Comparison of ENCODE assay signal across 1 cellular context in the genomic region with DNA sequence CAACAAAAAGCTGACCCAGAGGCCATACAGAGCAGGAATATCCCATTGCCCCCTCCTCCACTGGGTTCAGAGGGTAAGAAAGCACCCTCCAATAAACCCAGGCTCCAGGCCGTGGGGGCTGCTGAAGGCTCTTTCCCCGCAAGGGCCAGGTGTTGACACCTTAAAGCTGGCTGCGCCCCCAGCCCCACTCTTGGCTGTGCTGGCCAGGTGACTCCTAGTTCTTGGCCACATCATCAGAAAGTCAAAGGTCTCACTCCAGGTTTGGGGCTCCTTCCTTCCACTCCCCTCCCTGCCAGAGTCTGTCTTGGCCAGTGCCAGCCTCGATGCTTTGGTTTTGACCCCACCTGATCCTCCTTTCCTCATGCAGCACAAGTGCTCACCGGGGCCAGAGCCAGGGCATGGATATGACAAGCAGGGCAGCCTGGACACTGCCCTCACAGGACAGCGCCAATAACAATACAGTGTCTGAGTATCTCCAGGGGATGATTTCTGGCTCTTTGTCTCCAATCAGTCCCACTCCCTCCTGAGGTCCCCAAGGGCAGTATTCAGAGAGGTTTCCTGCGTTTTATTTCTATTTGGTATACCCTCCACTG.
TF ChIP-seq lines count a peak whose summit lies in the region.

No MANE protein-coding gene starts in this region.

TF ChIP-seq in HepG2, 621 proteins besides CTCF, POLR2A, EP300 and RAD21:
- no peak for TF ChIP-seq TEAD2 (CRISPR knock-in tag; IDR thresholded peaks at IDR 0.05)
- 0 out of 2 replicates have a peak, but pooled peaks have one; percentile 33 for TF ChIP-seq ZC3H13 (CRISPR knock-in tag; IDR thresholded peaks at IDR 0.05)
- TF ChIP-seq ZNF12 (CRISPR knock-in tag; IDR thresholded peaks at IDR 0.05) = no peak
- no peak for TF ChIP-seq NONO (IDR thresholded peaks at IDR 0.05)
- 0 out of 2 replicates have a peak, but pooled peaks have one; percentile 23 for TF ChIP-seq NONO (CRISPR knock-in tag; conservative IDR thresholded peaks at IDR 0.05)
- TF ChIP-seq, protein P1, sequence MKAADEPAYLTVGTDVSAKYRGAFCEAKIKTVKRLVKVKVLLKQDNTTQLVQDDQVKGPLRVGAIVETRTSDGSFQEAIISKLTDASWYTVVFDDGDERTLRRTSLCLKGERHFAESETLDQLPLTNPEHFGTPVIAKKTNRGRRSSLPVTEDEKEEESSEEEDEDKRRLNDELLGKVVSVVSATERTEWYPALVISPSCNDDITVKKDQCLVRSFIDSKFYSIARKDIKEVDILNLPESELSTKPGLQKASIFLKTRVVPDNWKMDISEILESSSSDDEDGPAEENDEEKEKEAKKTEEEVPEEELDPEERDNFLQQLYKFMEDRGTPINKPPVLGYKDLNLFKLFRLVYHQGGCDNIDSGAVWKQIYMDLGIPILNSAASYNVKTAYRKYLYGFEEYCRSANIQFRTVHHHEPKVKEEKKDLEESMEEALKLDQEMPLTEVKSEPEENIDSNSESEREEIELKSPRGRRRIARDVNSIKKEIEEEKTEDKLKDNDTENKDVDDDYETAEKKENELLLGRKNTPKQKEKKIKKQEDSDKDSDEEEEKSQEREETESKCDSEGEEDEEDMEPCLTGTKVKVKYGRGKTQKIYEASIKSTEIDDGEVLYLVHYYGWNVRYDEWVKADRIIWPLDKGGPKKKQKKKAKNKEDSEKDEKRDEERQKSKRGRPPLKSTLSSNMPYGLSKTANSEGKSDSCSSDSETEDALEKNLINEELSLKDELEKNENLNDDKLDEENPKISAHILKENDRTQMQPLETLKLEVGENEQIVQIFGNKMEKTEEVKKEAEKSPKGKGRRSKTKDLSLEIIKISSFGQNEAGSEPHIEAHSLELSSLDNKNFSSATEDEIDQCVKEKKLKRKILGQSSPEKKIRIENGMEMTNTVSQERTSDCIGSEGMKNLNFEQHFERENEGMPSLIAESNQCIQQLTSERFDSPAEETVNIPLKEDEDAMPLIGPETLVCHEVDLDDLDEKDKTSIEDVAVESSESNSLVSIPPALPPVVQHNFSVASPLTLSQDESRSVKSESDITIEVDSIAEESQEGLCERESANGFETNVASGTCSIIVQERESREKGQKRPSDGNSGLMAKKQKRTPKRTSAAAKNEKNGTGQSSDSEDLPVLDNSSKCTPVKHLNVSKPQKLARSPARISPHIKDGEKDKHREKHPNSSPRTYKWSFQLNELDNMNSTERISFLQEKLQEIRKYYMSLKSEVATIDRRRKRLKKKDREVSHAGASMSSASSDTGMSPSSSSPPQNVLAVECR (CRISPR knock-in tag; IDR thresholded peaks at IDR 0.05; ENCODE audit: borderline replicate concordance) = peak; percentile 7; the same call in 1 of the 2 replicates
- peak; percentile 58 for TF ChIP-seq AGO2 (optimal IDR thresholded peaks at IDR 0.05; ENCODE audit: low read depth, low read length)
- TF ChIP-seq, protein P2, sequence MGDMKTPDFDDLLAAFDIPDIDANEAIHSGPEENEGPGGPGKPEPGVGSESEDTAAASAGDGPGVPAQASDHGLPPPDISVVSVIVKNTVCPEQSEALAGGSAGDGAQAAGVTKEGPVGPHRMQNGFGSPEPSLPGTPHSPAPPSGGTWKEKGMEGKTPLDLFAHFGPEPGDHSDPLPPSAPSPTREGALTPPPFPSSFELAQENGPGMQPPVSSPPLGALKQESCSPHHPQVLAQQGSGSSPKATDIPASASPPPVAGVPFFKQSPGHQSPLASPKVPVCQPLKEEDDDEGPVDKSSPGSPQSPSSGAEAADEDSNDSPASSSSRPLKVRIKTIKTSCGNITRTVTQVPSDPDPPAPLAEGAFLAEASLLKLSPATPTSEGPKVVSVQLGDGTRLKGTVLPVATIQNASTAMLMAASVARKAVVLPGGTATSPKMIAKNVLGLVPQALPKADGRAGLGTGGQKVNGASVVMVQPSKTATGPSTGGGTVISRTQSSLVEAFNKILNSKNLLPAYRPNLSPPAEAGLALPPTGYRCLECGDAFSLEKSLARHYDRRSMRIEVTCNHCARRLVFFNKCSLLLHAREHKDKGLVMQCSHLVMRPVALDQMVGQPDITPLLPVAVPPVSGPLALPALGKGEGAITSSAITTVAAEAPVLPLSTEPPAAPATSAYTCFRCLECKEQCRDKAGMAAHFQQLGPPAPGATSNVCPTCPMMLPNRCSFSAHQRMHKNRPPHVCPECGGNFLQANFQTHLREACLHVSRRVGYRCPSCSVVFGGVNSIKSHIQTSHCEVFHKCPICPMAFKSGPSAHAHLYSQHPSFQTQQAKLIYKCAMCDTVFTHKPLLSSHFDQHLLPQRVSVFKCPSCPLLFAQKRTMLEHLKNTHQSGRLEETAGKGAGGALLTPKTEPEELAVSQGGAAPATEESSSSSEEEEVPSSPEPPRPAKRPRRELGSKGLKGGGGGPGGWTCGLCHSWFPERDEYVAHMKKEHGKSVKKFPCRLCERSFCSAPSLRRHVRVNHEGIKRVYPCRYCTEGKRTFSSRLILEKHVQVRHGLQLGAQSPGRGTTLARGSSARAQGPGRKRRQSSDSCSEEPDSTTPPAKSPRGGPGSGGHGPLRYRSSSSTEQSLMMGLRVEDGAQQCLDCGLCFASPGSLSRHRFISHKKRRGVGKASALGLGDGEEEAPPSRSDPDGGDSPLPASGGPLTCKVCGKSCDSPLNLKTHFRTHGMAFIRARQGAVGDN (CRISPR knock-in tag; IDR thresholded peaks at IDR 0.05) = peak; percentile 29
- TF ChIP-seq, protein P3, sequence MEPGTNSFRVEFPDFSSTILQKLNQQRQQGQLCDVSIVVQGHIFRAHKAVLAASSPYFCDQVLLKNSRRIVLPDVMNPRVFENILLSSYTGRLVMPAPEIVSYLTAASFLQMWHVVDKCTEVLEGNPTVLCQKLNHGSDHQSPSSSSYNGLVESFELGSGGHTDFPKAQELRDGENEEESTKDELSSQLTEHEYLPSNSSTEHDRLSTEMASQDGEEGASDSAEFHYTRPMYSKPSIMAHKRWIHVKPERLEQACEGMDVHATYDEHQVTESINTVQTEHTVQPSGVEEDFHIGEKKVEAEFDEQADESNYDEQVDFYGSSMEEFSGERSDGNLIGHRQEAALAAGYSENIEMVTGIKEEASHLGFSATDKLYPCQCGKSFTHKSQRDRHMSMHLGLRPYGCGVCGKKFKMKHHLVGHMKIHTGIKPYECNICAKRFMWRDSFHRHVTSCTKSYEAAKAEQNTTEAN (CRISPR knock-in tag; conservative IDR thresholded peaks at IDR 0.05) = no peak
